Comparison of ENCODE assay signal across 1 cellular context in genomic region chr16:67055712-67056487, GRCh38.
TF ChIP-seq lines count a peak whose summit lies in the region.

No MANE protein-coding gene starts in this region.

TF ChIP-seq in GM12878, 131 proteins besides CTCF, POLR2A, EP300 and RAD21 (continued from another document):
- TF ChIP-seq JUND (IDR thresholded peaks at IDR 0.05; ENCODE audit: low read depth, low read length) (no peak), RAD51 (IDR thresholded peaks at IDR 0.05) (no peak), SMAD5 (IDR thresholded peaks at IDR 0.05; ENCODE audit: low read depth) (no peak), ZNF217 (IDR thresholded peaks at IDR 0.05) (no peak), MYC (IDR thresholded peaks at IDR 0.05; ENCODE audit: insufficient read depth, insufficient read length, insufficient replicate concordance, low read length, severe bottlenecking) (no peak), CHD2 (IDR thresholded peaks at IDR 0.05; ENCODE audit: borderline replicate concordance, low read depth, low read length) (no peak), ZSCAN29 (IDR thresholded peaks at IDR 0.05) (no peak), NR2C2 (IDR thresholded peaks at IDR 0.05; ENCODE audit: borderline replicate concordance, control insufficient read depth, insufficient read length, low read depth) (no peak), SUPT20H (IDR thresholded peaks at IDR 0.05; ENCODE audit: borderline replicate concordance, control insufficient read depth, low read depth, low read length) (no peak)
- TF ChIP-seq, protein P1, sequence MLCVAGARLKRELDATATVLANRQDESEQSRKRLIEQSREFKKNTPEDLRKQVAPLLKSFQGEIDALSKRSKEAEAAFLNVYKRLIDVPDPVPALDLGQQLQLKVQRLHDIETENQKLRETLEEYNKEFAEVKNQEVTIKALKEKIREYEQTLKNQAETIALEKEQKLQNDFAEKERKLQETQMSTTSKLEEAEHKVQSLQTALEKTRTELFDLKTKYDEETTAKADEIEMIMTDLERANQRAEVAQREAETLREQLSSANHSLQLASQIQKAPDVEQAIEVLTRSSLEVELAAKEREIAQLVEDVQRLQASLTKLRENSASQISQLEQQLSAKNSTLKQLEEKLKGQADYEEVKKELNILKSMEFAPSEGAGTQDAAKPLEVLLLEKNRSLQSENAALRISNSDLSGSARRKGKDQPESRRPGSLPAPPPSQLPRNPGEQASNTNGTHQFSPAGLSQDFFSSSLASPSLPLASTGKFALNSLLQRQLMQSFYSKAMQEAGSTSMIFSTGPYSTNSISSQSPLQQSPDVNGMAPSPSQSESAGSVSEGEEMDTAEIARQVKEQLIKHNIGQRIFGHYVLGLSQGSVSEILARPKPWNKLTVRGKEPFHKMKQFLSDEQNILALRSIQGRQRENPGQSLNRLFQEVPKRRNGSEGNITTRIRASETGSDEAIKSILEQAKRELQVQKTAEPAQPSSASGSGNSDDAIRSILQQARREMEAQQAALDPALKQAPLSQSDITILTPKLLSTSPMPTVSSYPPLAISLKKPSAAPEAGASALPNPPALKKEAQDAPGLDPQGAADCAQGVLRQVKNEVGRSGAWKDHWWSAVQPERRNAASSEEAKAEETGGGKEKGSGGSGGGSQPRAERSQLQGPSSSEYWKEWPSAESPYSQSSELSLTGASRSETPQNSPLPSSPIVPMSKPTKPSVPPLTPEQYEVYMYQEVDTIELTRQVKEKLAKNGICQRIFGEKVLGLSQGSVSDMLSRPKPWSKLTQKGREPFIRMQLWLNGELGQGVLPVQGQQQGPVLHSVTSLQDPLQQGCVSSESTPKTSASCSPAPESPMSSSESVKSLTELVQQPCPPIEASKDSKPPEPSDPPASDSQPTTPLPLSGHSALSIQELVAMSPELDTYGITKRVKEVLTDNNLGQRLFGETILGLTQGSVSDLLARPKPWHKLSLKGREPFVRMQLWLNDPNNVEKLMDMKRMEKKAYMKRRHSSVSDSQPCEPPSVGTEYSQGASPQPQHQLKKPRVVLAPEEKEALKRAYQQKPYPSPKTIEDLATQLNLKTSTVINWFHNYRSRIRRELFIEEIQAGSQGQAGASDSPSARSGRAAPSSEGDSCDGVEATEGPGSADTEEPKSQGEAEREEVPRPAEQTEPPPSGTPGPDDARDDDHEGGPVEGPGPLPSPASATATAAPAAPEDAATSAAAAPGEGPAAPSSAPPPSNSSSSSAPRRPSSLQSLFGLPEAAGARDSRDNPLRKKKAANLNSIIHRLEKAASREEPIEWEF (IDR thresholded peaks at IDR 0.05; ENCODE audit: insufficient replicate concordance, low read depth, low read length): no peak
